15 cellular contexts compared by ENCODE assay signal in genomic region chr3:10625307-10625706, GRCh38.
A peak's percentile ranks its signal among the peaks of the same experiment; 100 is the strongest.
DNase-seq lines count a peak whose midpoint lies in the region; ATAC-seq and TF ChIP-seq lines count a peak whose summit lies in the region.
"Had no signal": no experiment of that assay in that cellular context is flagged by ENCODE, and none has a peak within 500 bp of the region (broad histone marks: within the 10 kb centered on the region; RNA-seq: fewer than 3 reads in every experiment).

No MANE protein-coding gene starts in this region.

- no peak overlapping the region for H2BK12ac ChIP-seq in neuronal stem cell (ENCODE audit: low read length)

- H3K27me3 ChIP-seq in H7 (ENCODE audit: control insufficient read depth, insufficient read depth, low read length), result no peaks in the 10 kb centered on the region
- H3K27me3 ChIP-seq in neuronal stem cell (ENCODE audit: control insufficient read depth in 3 of 3, insufficient read depth in 3 of 3, low read depth in 1 of 3, low read length in 3 of 3), result peaks cover 0 to 3% (median 0%) of the 10 kb centered on the region in 3 experiments
- H3K27me3 ChIP-seq: BE2C had no signal

- no peaks in the 10 kb centered on the region for H3K79me1 ChIP-seq in neuronal stem cell (ENCODE audit: low read depth, low read length)

- H3K36me3 ChIP-seq in H7 (replicated peaks; ENCODE audit: control insufficient read depth, insufficient read depth, low read length), result no peaks in the 10 kb centered on the region
- H3K36me3 ChIP-seq in neuronal stem cell (replicated peaks in 1 of 2; ENCODE audit: control insufficient read depth in 2 of 2, insufficient read depth in 2 of 2, low read length in 2 of 2), result no peaks in the 10 kb centered on the region
- H3K36me3 ChIP-seq: BE2C had no signal

- H3K4me3 ChIP-seq in H7 (ENCODE audit: insufficient read depth, low read depth, low read length), result no peak overlapping the region
- no peak overlapping the region for H3K4me3 ChIP-seq in neuronal stem cell (ENCODE audit: low read length in 2 of 2)

- H3K4ac ChIP-seq in neuronal stem cell (ENCODE audit: low read length), result no peak overlapping the region

- no peak overlapping the region for H3K23ac ChIP-seq in neuronal stem cell (ENCODE audit: low read depth, low read length, poor library complexity)

- DNase-seq in H7 (peak; percentile 55), left kidney (ENCODE audit: low read depth, low spot score) (peak; percentile 86), neuronal stem cell (ENCODE audit: low spot score) (no peak), HPDE6-E6E7 (ENCODE audit: extremely low spot score) (no peak)
- DNase-seq: ACHN; BE2C; C1 segment of cervical spinal cord; CD4-positive, CD25-positive, alpha-beta regulatory T cell; CD8-positive, alpha-beta memory T cell; COR-L47; HFFc6; KG1 had no signal

- peak overlapping the region; percentile 5 for H3K18ac ChIP-seq in neuronal stem cell (ENCODE audit: low read length)

- H2BK120ac ChIP-seq in neuronal stem cell (ENCODE audit: low read depth, low read length), result no peak overlapping the region

- H2AK5ac ChIP-seq in neuronal stem cell (ENCODE audit: low read depth, low read length), result no peak overlapping the region

- H4K8ac ChIP-seq in neuronal stem cell (ENCODE audit: low read depth, low read length), result no peak overlapping the region

- peak overlapping the region; percentile 95 for H3K14ac ChIP-seq in neuronal stem cell (ENCODE audit: low read length)

- H4K91ac ChIP-seq in neuronal stem cell (ENCODE audit: low read depth, low read length, poor library complexity), result no peak overlapping the region

- no peak overlapping the region for H2BK15ac ChIP-seq in neuronal stem cell (ENCODE audit: low read length)

- H3K4me2 ChIP-seq in neuronal stem cell (ENCODE audit: insufficient read depth, low read length, poor library complexity, severe bottlenecking), result no peak overlapping the region

- H3K9me3 ChIP-seq in neuronal stem cell (replicated peaks in 1 of 2; ENCODE audit: control insufficient read depth in 2 of 2, insufficient read depth in 1 of 2, low read depth in 1 of 2, low read length in 2 of 2), result no peaks in the 10 kb centered on the region
- H3K9me3 ChIP-seq: BE2C had no signal

- no peak for ATAC-seq in SK-N-SH treated with all-trans-retinoic acid at 6 μM for 48 hours
- ATAC-seq in GM21619 (IDR thresholded peaks at IDR 0.05; ENCODE audit: unreplicated experiment), result no peak
- ATAC-seq: HCT116 had no signal

- H3K9ac ChIP-seq in neuronal stem cell (ENCODE audit: low read depth, low read length, poor library complexity), result no peak overlapping the region

- H3K27ac ChIP-seq in neuronal stem cell (replicated peaks; ENCODE audit: low read length), result peak overlapping the region; percentile 20

- no CpG with 5 or more reads among the region's 9 CpGs for WGBS in neuronal stem cell (ENCODE audit: extremely low coverage in 2 of 2, insufficient read length in 2 of 2, insufficient replicate concordance in 1 of 2), 2 donors

- H2AFZ ChIP-seq in neuronal stem cell (ENCODE audit: low read length), result no peak overlapping the region

- H2BK5ac ChIP-seq in neuronal stem cell (ENCODE audit: low read length), result no peak overlapping the region

- peaks cover 0 to 8% of the 10 kb centered on the region in 2 donors for H3K4me1 ChIP-seq in neuronal stem cell (ENCODE audit: control insufficient read depth in 2 of 2, insufficient read depth in 1 of 2, low read depth in 1 of 2, low read length in 2 of 2)
- H3K4me1 ChIP-seq: BE2C had no signal

TF ChIP-seq in SK-N-SH treated with all-trans-retinoic acid at 6 μM for 48 hours, 23 proteins besides CTCF, POLR2A, EP300 and RAD21:
- TF ChIP-seq BACH2 (CRISPR knock-in tag; IDR thresholded peaks at IDR 0.05; ENCODE audit: borderline replicate concordance) (no peak), ZFP30 (CRISPR knock-in tag; IDR thresholded peaks at IDR 0.05) (no peak)

Comparison
In these comparisons a context has a peak if more than half of its experiments do, and no peak if none do; other contexts are left out.
1. DNase-seq: peak in H7 (single experiment) and left kidney (single experiment); none in neuronal stem cell (single experiment) and HPDE6-E6E7 (single experiment).